In the genomic region with DNA sequence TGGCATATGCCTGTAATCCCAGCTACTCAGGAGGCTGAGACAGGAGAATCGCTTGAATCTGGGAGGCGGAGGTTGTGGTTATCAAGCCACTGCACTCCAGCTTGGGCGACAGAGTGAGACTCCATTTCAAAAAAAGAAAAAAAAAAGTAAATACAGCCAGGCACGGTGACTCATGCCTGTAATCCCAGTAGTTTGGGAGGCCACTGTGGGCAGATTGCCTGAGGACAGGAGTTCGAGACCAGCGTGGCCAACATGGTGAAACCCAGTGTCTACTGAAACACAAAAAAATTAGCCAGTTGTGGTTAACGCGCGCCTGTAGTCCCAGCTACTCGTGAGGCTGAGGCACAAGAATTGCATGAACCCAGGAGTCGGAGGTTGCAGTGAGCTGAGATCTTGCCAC, we compare ENCODE assay signal across 2 cellular contexts.
A peak's percentile ranks its signal among the peaks of the same experiment; 100 is the strongest.
TF ChIP-seq lines count a peak whose summit lies in the region.

No MANE protein-coding gene starts in this region.

TF ChIP-seq in HEK293T, 16 proteins besides CTCF, POLR2A, EP300 and RAD21:
- peak; percentile 79 for TF ChIP-seq ZNF384 (IDR thresholded peaks at IDR 0.05)
- no peak for TF ChIP-seq L3MBTL2 (conservative IDR thresholded peaks at IDR 0.05)
- TF ChIP-seq LEF1 (IDR thresholded peaks at IDR 0.05; ENCODE audit: borderline replicate concordance): no peak

TF ChIP-seq in K562, 482 proteins besides CTCF, POLR2A, EP300 and RAD21:
- TF ChIP-seq ZNF384 (IDR thresholded peaks at IDR 0.05; ENCODE audit: low read depth, low read length): peak; percentile 61
- peak; percentile 39; the same call in 1 of the 2 replicates for TF ChIP-seq JUND (IDR thresholded peaks at IDR 0.05; ENCODE audit: borderline replicate concordance, low read depth, low read length)
- no peak; the same call in 2 of the 3 replicates for TF ChIP-seq JUND (tag; IDR thresholded peaks at IDR 0.05; ENCODE audit: borderline replicate concordance, low read depth, low read length)
- TF ChIP-seq, protein P1, sequence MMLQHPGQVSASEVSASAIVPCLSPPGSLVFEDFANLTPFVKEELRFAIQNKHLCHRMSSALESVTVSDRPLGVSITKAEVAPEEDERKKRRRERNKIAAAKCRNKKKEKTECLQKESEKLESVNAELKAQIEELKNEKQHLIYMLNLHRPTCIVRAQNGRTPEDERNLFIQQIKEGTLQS (IDR thresholded peaks at IDR 0.05): peak; percentile 60
- TF ChIP-seq, protein P1 (CRISPR knock-in tag; conservative IDR thresholded peaks at IDR 0.05): no peak
- TF ChIP-seq DLX4 (CRISPR knock-in tag; IDR thresholded peaks at IDR 0.05): no peak
- peak; percentile 26; the same call in 1 of the 2 replicates for TF ChIP-seq CBFA2T3 (IDR thresholded peaks at IDR 0.05)
